Comparison of ENCODE assay signal across 17 cellular contexts in the genomic region with DNA sequence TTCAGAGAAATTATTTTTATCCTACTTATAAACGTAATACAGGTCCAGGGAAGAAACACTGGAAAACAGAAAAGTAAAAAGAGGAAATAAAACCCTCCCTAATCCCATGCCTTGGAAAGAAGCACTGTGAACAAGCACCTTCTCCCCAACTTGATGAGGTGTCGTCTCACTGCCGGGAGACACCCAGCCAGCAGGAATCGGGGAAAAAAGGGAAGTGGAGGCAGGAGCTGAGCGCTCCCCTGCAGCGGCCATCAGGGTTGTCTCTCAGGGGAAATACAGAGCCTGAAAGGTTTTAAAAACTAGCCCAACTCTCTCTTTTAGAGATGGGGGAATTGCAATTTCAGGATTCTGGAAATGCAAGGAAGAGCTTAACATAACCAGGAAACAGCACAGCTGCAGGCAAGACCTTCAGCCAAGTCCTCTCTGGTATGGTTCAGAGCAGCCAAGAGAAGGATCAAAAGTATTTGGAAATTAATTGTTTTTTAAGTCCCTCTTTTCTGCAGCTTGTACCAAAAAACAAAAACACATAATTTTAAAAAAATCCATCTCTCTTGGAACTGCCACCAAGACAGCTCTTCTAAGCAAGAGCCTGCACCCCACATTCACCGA.
DNase-seq lines count a peak whose midpoint lies in the region; ATAC-seq, FAIRE-seq and TF ChIP-seq lines count a peak whose summit lies in the region.
"Had no signal": no experiment of that assay in that cellular context is flagged by ENCODE, and none has a peak within 500 bp of the region (broad histone marks: within the 10 kb centered on the region; RNA-seq: fewer than 3 reads in every experiment).

No MANE protein-coding gene starts in this region.

- no peaks in the 10 kb centered on the region for H3K4me1 Mint-ChIP-seq in activated CD4-positive, alpha-beta memory T cell treated with anti-CD3 and anti-CD28 coated beads, Interleukin-2, amount 10 ng/mL, durations not matched to agents 7 days and 5 days

- H3K9ac ChIP-seq in BLaER1 treated with 17β-estradiol and CSF1 and Interleukin-3, amounts not matched to agents 10 nM and 100 nM, result peak overlapping the region in 2 of 11 experiments; percentile 33 to 47; a peak in 3 of 22 replicates
- H3K9ac ChIP-seq in K562 (ENCODE audit: insufficient read depth in 1 of 2, low read depth in 2 of 2, low read length in 2 of 2), result no peak overlapping the region

- peaks cover 0 to 10% (median 0%) of the 10 kb centered on the region in 11 experiments; a peak in 7 of 22 replicates for H3K9me3 ChIP-seq in BLaER1 treated with 17β-estradiol and CSF1 and Interleukin-3, amounts not matched to agents 10 nM and 100 nM (replicated peaks in 1 of 11)
- no peaks in the 10 kb centered on the region for H3K9me3 ChIP-seq in K562 (replicated peaks; ENCODE audit: control insufficient read depth, insufficient read depth, low read depth, low read length)
- H3K9me3 ChIP-seq in neutrophil, result no peaks in the 10 kb centered on the region
- H3K9me3 ChIP-seq: Peyer's patch had no signal

- H3K36me3 ChIP-seq in BLaER1 treated with 17β-estradiol and CSF1 and Interleukin-3, amounts not matched to agents 10 nM and 100 nM, result peaks cover 17 to 96% (median 73%) of the 10 kb centered on the region in 11 experiments
- H3K36me3 ChIP-seq in K562 (ENCODE audit: control insufficient read depth, insufficient read depth, low read length), result no peaks in the 10 kb centered on the region
- peaks cover 6% of the 10 kb centered on the region for H3K36me3 ChIP-seq in neutrophil
- H3K36me3 ChIP-seq: Peyer's patch had no signal

- POLR2A ChIA-PET in K562 (lab: Yijun Ruan, JAX), result no interaction called here
- POLR2A ChIA-PET in activated CD4-positive, alpha-beta memory T cell treated with anti-CD3 and anti-CD28 coated beads, Interleukin-2, amount 10 ng/mL, durations not matched to agents 7 days and 5 days (lab: Charles Lee), result no interaction called here

- no peak overlapping the region for H2AFZ ChIP-seq in K562 (ENCODE audit: low read depth, low read length)

- TF ChIP-seq POLR2A in K562 (conservative IDR thresholded peaks at IDR 0.05), result no peak

- H3K9me1 ChIP-seq in K562 (ENCODE audit: control insufficient read depth, insufficient read depth, low read length), result no peaks in the 10 kb centered on the region

- peak overlapping the region; percentile 7 to 79 (median 33); a peak in 17 of 22 replicates for H3K4me2 ChIP-seq in BLaER1 treated with 17β-estradiol and CSF1 and Interleukin-3, amounts not matched to agents 10 nM and 100 nM
- no peak overlapping the region for H3K4me2 ChIP-seq in K562 (ENCODE audit: insufficient read depth, low read length)

- no peaks in the 10 kb centered on the region for H3K27me3 ChIP-seq in BLaER1 treated with 17β-estradiol and CSF1 and Interleukin-3, amounts not matched to agents 10 nM and 100 nM
- H3K27me3 ChIP-seq in K562 (ENCODE audit: control insufficient read depth in 2 of 2, insufficient read depth in 2 of 2, low read length in 2 of 2) (no peaks in the 10 kb centered on the region), neutrophil (no peaks in the 10 kb centered on the region)
- H3K27me3 ChIP-seq: Peyer's patch had no signal

- H3K4me3 Mint-ChIP-seq in activated CD4-positive, alpha-beta memory T cell treated with anti-CD3 and anti-CD28 coated beads, Interleukin-2, amount 10 ng/mL, durations not matched to agents 7 days and 5 days, result no peak overlapping the region
- H3K4me3 Mint-ChIP-seq: CD4-positive, alpha-beta T cell had no signal

- no peak for TF ChIP-seq RAD21 in K562 (CRISPR knock-in tag; conservative IDR thresholded peaks at IDR 0.05 in 1 of 2, IDR thresholded peaks at IDR 0.05 in 1 of 2)

- BruUV-seq in K562 (replicated peaks; lab: Mats Ljungman, UMichigan), result no TSS peak

- no peaks in the 10 kb centered on the region for H3K79me2 ChIP-seq in K562 (ENCODE audit: control insufficient read depth, insufficient read depth, low read length)

- 0% methylated on average over 7 of the region's 7 CpGs for WGBS in K562 (ENCODE audit: insufficient coverage, low coverage, missing lambda C conversion rate)

- CTCF ChIA-PET in K562 (lab: Yijun Ruan, JAX; ENCODE audit: low intra/inter-chr PET ratio), result no interaction called here
- CTCF ChIA-PET in activated CD4-positive, alpha-beta memory T cell treated with anti-CD3 and anti-CD28 coated beads, Interleukin-2, amount 10 ng/mL, durations not matched to agents 7 days and 5 days (lab: Charles Lee), result no interaction called here

- ATAC-seq in K562, result no peak
- no peak for ATAC-seq in HG02885 (IDR thresholded peaks at IDR 0.05; ENCODE audit: poor library complexity, unreplicated experiment)

- no peak for TF ChIP-seq EP300 in K562 (IDR thresholded peaks at IDR 0.05; ENCODE audit: low read length)

- no peak overlapping the region for H3K27ac Mint-ChIP-seq in activated CD4-positive, alpha-beta memory T cell treated with anti-CD3 and anti-CD28 coated beads, Interleukin-2, amount 10 ng/mL, durations not matched to agents 7 days and 5 days
- H3K27ac Mint-ChIP-seq: CD4-positive, alpha-beta T cell had no signal

- H4K20me1 ChIP-seq in BLaER1 treated with 17β-estradiol and CSF1 and Interleukin-3, amounts not matched to agents 10 nM and 100 nM, result peaks cover 54 to 97% (median 92%) of the 10 kb centered on the region in 11 experiments
- no peaks in the 10 kb centered on the region for H4K20me1 ChIP-seq in K562 (replicated peaks; ENCODE audit: control insufficient read depth, insufficient read depth, low read length)

- peak overlapping the region in 6 of 11 experiments; percentile 0 to 39 (median 8); a peak in 7 of 22 replicates for H3K27ac ChIP-seq in BLaER1 treated with 17β-estradiol and CSF1 and Interleukin-3, amounts not matched to agents 10 nM and 100 nM
- no peak overlapping the region for H3K27ac ChIP-seq in K562 (ENCODE audit: extremely low read depth, low read depth, low read length)
- peak overlapping the region; percentile 41 for H3K27ac ChIP-seq in neutrophil
- no peak overlapping the region for H3K27ac ChIP-seq in caudate nucleus (ENCODE audit: low read depth, low read length)

- intact Hi-C loops in K562 (cut with micrococcal nuclease), result no loop called here

- H3K4me1 ChIP-seq in BLaER1 treated with 17β-estradiol and CSF1 and Interleukin-3, amounts not matched to agents 10 nM and 100 nM, result peaks cover 28 to 65% (median 47%) of the 10 kb centered on the region in 10 experiments
- H3K4me1 ChIP-seq in K562 (replicated peaks in 1 of 2; ENCODE audit: control insufficient read depth in 2 of 2, insufficient read depth in 2 of 2, low read length in 2 of 2), result no peaks in the 10 kb centered on the region
- no peaks in the 10 kb centered on the region for H3K4me1 ChIP-seq in neutrophil (ENCODE audit: control insufficient read depth in 1 of 2, insufficient read depth in 1 of 2, low read depth in 1 of 2, low read length in 1 of 2)
- H3K4me1 ChIP-seq: Peyer's patch had no signal

- no peaks in the 10 kb centered on the region for H3K27me3 Mint-ChIP-seq in activated CD4-positive, alpha-beta memory T cell treated with anti-CD3 and anti-CD28 coated beads, Interleukin-2, amount 10 ng/mL, durations not matched to agents 7 days and 5 days
- H3K27me3 Mint-ChIP-seq: CD4-positive, alpha-beta T cell had no signal

- no peak for DNase-seq in GM19239 (ENCODE audit: insufficient read length, low spot score)
- no peak for DNase-seq in K562 (ENCODE audit: extremely low read depth in 1 of 4, low spot score in 3 of 4)
- no peak for DNase-seq in activated CD4-positive, alpha-beta memory T cell treated with anti-CD3 and anti-CD28 coated beads, Interleukin-2, amount 10 ng/mL, durations not matched to agents 7 days and 5 days
- DNase-seq in caudate nucleus (lab: John Stamatoyannopoulos, UW), result no peak
- no peak for DNase-seq in mucosa of gallbladder (ENCODE audit: low spot score)
- DNase-seq: AML-193; CD4-positive, alpha-beta T cell; DMS53; HCEC 1CT; NCI-H1092 treated with DMSO at 0.1 percent for 48 hours; NCI-H2081 treated with DMSO at 0.1 percent for 48 hours; NCI-H510A treated with DMSO at 0.1 percent for 48 hours; Peyer's patch; SHP77 treated with DMSO at 0.1 percent for 48 hours had no signal

- FAIRE-seq in GM19239 (lab: Jason Lieb, UNC), result peak; percentile 58
- no peak for FAIRE-seq in K562 (lab: Jason Lieb, UNC)

- peaks cover 10% of the 10 kb centered on the region for H3K9me3 Mint-ChIP-seq in activated CD4-positive, alpha-beta memory T cell treated with anti-CD3 and anti-CD28 coated beads, Interleukin-2, amount 10 ng/mL, durations not matched to agents 7 days and 5 days
- H3K9me3 Mint-ChIP-seq: CD4-positive, alpha-beta T cell had no signal

- in situ Hi-C loops in K562 (cut with MboI), result no loop called here

- no peaks in the 10 kb centered on the region for H3K36me3 Mint-ChIP-seq in activated CD4-positive, alpha-beta memory T cell treated with anti-CD3 and anti-CD28 coated beads, Interleukin-2, amount 10 ng/mL, durations not matched to agents 7 days and 5 days (ENCODE audit: low read depth)

- TF ChIP-seq CTCF in K562 (IDR thresholded peaks at IDR 0.05 in 2 of 3, conservative IDR thresholded peaks at IDR 0.05 in 1 of 3; ENCODE audit: insufficient read depth in 2 of 3, low read depth in 1 of 3, low read length in 3 of 3) (no peak), neutrophil (IDR thresholded peaks at IDR 0.05) (no peak)

- H3K4me3 ChIP-seq in BLaER1 treated with 17β-estradiol and CSF1 and Interleukin-3, amounts not matched to agents 10 nM and 100 nM, result no peak overlapping the region
- H3K4me3 ChIP-seq in K562, result no peak overlapping the region
- H3K4me3 ChIP-seq in neutrophil (ENCODE audit: low read depth in 1 of 2, low read length in 1 of 2), result no peak overlapping the region
- H3K4me3 ChIP-seq: Peyer's patch had no signal

TF ChIP-seq in K562, 482 proteins besides CTCF, POLR2A, EP300 and RAD21 (continues in another document):
- TF ChIP-seq SREBF1 (IDR thresholded peaks at IDR 0.05; ENCODE audit: borderline replicate concordance, low read depth, low read length), result no peak

Comparison
In these comparisons a context has a peak if more than half of its experiments do, and no peak if none do; other contexts are left out.
1. H3K27ac ChIP-seq: peak in BLaER1 treated with 17β-estradiol and CSF1 and Interleukin-3, amounts not matched to agents 10 nM and 100 nM (6 of 11) and neutrophil (single experiment); none in K562 (single experiment) and caudate nucleus (single experiment).